Comparison of ENCODE assay signal across 8 cellular contexts in the genomic region with DNA sequence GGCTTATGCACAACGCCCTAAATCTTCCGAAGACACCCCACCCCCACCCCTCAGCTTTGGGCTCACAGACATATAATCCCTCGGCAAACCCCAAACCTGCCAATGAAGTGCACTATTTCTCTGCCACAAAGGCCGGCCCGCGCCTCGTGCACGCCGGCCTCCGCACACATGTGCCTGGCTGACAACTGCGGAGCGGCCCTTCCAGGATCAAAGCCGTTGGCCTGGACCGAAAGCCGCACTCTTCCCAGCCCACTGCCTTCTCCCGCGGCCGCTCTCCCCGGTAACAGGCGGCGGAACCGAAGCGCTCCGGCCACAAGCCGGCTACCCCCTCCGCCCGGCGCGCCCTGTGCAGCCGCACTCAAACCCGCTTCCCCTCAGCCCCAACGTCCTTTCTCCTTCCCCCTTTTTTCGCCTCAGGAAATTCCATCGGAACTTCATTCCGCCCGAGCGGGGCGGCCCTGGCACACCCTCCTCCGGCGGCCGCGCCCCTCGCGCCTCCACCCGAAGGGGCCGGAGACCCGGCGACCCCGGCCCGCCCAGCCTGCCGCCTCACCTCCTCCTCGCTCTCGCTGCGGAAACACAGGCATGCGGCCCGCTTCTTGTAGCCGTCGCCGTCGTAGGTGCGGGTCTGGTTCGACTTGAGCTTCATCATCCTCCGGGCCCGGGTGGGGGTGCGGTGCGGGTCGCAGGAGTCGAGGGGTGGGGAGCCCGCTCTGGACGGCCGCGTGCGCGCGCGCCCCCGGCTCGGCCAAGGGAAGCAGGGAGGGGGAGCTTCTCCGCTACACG. TPM values are rescaled to one million over a fixed set of nuclear protein-coding genes. Genes with fewer than 3 reads are reported as not detected.
DNase-seq lines count a peak whose midpoint lies in the region; ATAC-seq and TF ChIP-seq lines count a peak whose summit lies in the region.

No MANE protein-coding gene starts in this region.

- DNase-seq in GDM1 (lab: John Stamatoyannopoulos, UW) (peak; percentile 55), H4 (ENCODE audit: low spot score) (peak; percentile 17), LNCaP clone FGC (ENCODE audit: low read depth) (no peak), adipocyte (ENCODE audit: low read depth) (peak; percentile 76), right cardiac atrium (peak; percentile 66 to 84 (median 78)), T1000 (lab: John Stamatoyannopoulos, UW) (no peak)

- TF ChIP-seq CTCF in LNCaP clone FGC (IDR thresholded peaks at IDR 0.05; ENCODE audit: control insufficient read depth, extremely low read depth, insufficient read depth) = no peak

- H3K36me3 ChIP-seq in adipocyte (ENCODE audit: control insufficient read depth, insufficient read depth, low read length, severe bottlenecking) (no peaks in the 10 kb centered on the region), rectal smooth muscle tissue (ENCODE audit: control insufficient read depth, insufficient read depth, low read length) (no peaks in the 10 kb centered on the region)

- H3K9ac ChIP-seq in adipocyte (ENCODE audit: low read length) (peak overlapping the region; percentile 93), rectal smooth muscle tissue (ENCODE audit: low read length) (peak overlapping the region; percentile 90)

- under 1% methylated on average over 79 of the region's 80 CpGs for whole genome bisulfite sequencing in right cardiac atrium

- H3K27me3 ChIP-seq in adipocyte (replicated peaks; ENCODE audit: control insufficient read depth, insufficient read depth, low read length) (no peaks in the 10 kb centered on the region), right cardiac atrium (ENCODE audit: control insufficient read depth, insufficient read depth) (no peaks in the 10 kb centered on the region), rectal smooth muscle tissue (ENCODE audit: control insufficient read depth, insufficient read depth, low read length) (no peaks in the 10 kb centered on the region)

- intact Hi-C loops in right cardiac atrium (cut with DNase I) = loop anchor here in 3 of 4 donors (2.0 to 10.0 kb wide), 5 partner anchors 57 to 145 kb away; a partner anchor contains a TSS

- ATAC-seq in SK-N-SH treated with all-trans-retinoic acid at 6 μM for 48 hours = peak; percentile 59
- peak; percentile 52 to 67 for ATAC-seq in right cardiac atrium

- H3K9me3 ChIP-seq in adipocyte (ENCODE audit: control insufficient read depth, low read length) (peaks cover 3% of the 10 kb centered on the region), right cardiac atrium (ENCODE audit: control insufficient read depth, low read length) (no peaks in the 10 kb centered on the region)

- H3K4me1 ChIP-seq in adipocyte (ENCODE audit: control insufficient read depth, insufficient read depth, low read length) = peaks cover 12% of the 10 kb centered on the region
- peaks cover under 1% of the 10 kb centered on the region for H3K4me1 ChIP-seq in right cardiac atrium (ENCODE audit: control insufficient read depth, insufficient read depth, low read length)
- peaks cover 11% of the 10 kb centered on the region for H3K4me1 ChIP-seq in rectal smooth muscle tissue (ENCODE audit: control insufficient read depth, insufficient read depth, low read length)

- peak overlapping the region; percentile 66 for H3K4me3 ChIP-seq in LNCaP clone FGC (ENCODE audit: low read depth, low read length)
- H3K4me3 ChIP-seq in adipocyte (ENCODE audit: low read length) = peak overlapping the region; percentile 85
- H3K4me3 ChIP-seq in right cardiac atrium (ENCODE audit: low read length) = peak overlapping the region; percentile 71
- peak overlapping the region; percentile 83 for H3K4me3 ChIP-seq in rectal smooth muscle tissue (ENCODE audit: low read length)

- H3K27ac ChIP-seq in right cardiac atrium (ENCODE audit: low read length) = peak overlapping the region; percentile 68
- peak overlapping the region; percentile 87 for H3K27ac ChIP-seq in rectal smooth muscle tissue (ENCODE audit: low read depth, low read length)

TF ChIP-seq in SK-N-SH treated with all-trans-retinoic acid at 6 μM for 48 hours, 23 proteins besides CTCF, POLR2A, EP300 and RAD21:
- TF ChIP-seq, protein P1, sequence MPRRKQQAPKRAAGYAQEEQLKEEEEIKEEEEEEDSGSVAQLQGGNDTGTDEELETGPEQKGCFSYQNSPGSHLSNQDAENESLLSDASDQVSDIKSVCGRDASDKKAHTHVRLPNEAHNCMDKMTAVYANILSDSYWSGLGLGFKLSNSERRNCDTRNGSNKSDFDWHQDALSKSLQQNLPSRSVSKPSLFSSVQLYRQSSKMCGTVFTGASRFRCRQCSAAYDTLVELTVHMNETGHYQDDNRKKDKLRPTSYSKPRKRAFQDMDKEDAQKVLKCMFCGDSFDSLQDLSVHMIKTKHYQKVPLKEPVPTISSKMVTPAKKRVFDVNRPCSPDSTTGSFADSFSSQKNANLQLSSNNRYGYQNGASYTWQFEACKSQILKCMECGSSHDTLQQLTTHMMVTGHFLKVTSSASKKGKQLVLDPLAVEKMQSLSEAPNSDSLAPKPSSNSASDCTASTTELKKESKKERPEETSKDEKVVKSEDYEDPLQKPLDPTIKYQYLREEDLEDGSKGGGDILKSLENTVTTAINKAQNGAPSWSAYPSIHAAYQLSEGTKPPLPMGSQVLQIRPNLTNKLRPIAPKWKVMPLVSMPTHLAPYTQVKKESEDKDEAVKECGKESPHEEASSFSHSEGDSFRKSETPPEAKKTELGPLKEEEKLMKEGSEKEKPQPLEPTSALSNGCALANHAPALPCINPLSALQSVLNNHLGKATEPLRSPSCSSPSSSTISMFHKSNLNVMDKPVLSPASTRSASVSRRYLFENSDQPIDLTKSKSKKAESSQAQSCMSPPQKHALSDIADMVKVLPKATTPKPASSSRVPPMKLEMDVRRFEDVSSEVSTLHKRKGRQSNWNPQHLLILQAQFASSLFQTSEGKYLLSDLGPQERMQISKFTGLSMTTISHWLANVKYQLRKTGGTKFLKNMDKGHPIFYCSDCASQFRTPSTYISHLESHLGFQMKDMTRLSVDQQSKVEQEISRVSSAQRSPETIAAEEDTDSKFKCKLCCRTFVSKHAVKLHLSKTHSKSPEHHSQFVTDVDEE (CRISPR knock-in tag; IDR thresholded peaks at IDR 0.05) = 0 out of 2 replicates have a peak, but pooled peaks have one; percentile 33
- TF ChIP-seq CSDC2 (CRISPR knock-in tag; IDR thresholded peaks at IDR 0.05) (0 out of 2 replicates have a peak, but pooled peaks have one; percentile 28), ZFP3 (CRISPR knock-in tag; IDR thresholded peaks at IDR 0.05) (no peak)
- TF ChIP-seq, protein P2, sequence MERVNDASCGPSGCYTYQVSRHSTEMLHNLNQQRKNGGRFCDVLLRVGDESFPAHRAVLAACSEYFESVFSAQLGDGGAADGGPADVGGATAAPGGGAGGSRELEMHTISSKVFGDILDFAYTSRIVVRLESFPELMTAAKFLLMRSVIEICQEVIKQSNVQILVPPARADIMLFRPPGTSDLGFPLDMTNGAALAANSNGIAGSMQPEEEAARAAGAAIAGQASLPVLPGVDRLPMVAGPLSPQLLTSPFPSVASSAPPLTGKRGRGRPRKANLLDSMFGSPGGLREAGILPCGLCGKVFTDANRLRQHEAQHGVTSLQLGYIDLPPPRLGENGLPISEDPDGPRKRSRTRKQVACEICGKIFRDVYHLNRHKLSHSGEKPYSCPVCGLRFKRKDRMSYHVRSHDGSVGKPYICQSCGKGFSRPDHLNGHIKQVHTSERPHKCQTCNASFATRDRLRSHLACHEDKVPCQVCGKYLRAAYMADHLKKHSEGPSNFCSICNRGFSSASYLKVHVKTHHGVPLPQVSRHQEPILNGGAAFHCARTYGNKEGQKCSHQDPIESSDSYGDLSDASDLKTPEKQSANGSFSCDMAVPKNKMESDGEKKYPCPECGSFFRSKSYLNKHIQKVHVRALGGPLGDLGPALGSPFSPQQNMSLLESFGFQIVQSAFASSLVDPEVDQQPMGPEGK (CRISPR knock-in tag; IDR thresholded peaks at IDR 0.05; ENCODE audit: borderline replicate concordance) = no peak
TF ChIP-seq in SK-N-SH treated with all-trans-retinoic acid at 6 μM for 48 hours: peak in this region for 2.

RNA-seq across cellular contexts. Expression of a gene that starts 0.6 kb away (rescaled TPM):
- total RNA-seq in H4 (2014; rRNA removed; shearing (Covaris generic)) = 8.1 and 11.5 TPM in 2 replicates
- total RNA-seq in right cardiac atrium = 10 to 100 TPM; 44.6 to 67.1 (median 51.9) TPM
- 22.0 TPM for polyA plus RNA-seq in right cardiac atrium

RNA-seq across cellular contexts. Expression of a gene that starts 34.0 kb away (rescaled TPM):
- 3,936 and 4,042 TPM in 2 replicates for total RNA-seq in H4 (2014; rRNA removed; shearing (Covaris generic))
- 100 to 1,000 TPM; 730 to 882 (median 787) TPM for total RNA-seq in right cardiac atrium
- 1,117 TPM for polyA plus RNA-seq in right cardiac atrium

Comparison
In these comparisons a context has a peak if more than half of its experiments do, and no peak if none do; other contexts are left out.
1. DNase-seq: peak in GDM1 (single experiment), H4 (single experiment), adipocyte (single experiment) and right cardiac atrium (3 of 3); none in LNCaP clone FGC (single experiment) and T1000 (single experiment).
2. Peak in every context shown above with its lines, with median percentiles within 50 percentile points of each other: H3K4me3 ChIP-seq.